In the genomic region with DNA sequence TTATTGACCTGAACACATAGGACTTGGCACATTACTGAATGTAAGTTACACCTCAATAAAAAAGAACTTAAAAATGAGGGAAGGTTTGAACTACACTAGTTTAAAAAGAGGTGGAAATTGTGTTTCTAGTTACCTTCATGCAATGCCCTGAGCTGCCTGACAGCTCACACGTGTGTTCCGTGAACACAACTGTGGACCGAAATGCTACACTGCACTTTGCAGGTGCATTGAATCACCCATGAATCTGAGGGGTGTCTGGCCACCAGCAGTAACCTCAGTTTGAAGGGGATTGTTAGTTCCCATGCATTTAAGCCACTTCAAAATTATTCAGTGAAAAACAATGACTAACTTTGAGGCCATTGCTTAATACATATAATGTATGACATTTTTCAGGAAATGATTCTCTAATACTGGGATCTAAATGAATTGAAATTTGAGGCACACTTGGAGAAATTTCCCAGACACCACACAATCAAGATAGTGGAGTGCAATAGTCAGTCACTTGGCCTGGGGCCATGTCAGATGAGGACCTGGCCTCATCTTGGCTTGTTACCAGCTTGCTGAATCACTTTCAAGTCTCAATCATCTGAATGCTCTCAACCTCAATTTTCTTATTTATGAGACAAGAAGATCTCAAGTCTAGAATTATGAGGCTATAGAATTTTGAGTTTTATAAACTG, we compare ENCODE assay signal across 10 cellular contexts. TPM values are rescaled to one million over a fixed set of nuclear protein-coding genes. Genes with fewer than 3 reads are reported as not detected.
DNase-seq lines count a peak whose midpoint lies in the region; FAIRE-seq and TF ChIP-seq lines count a peak whose summit lies in the region.
"Had no signal": no experiment of that assay in that cellular context is flagged by ENCODE, and none has a peak within 500 bp of the region (broad histone marks: within the 10 kb centered on the region; RNA-seq: fewer than 3 reads in every experiment).

No MANE protein-coding gene starts in this region.

- H3K4me3 Mint-ChIP-seq in immature natural killer cell = no peak overlapping the region
- H3K4me3 Mint-ChIP-seq: neural crest cell had no signal

- no peaks in the 10 kb centered on the region for H3K27me3 ChIP-seq in SJCRH30

- peaks cover 7% of the 10 kb centered on the region; the same call in 1 of the 2 replicates for H3K4me1 ChIP-seq in SJCRH30

- no peaks in the 10 kb centered on the region for H3K9me3 ChIP-seq in SJCRH30 (replicated peaks)

- no peak overlapping the region for H3K27ac ChIP-seq in SJCRH30

- H3K36me3 ChIP-seq in SJCRH30 = no peaks in the 10 kb centered on the region

- H3K36me3 Mint-ChIP-seq in immature natural killer cell = no peaks in the 10 kb centered on the region

- TF ChIP-seq CTCF in AG04449 (IDR thresholded peaks at IDR 0.05; ENCODE audit: insufficient read depth, low read length, missing control alignments) = no peak
- no peak for TF ChIP-seq CTCF in fibroblast of villous mesenchyme (IDR thresholded peaks at IDR 0.05; ENCODE audit: insufficient read depth, low read depth, low read length)

- H3K27ac Mint-ChIP-seq in immature natural killer cell = no peak overlapping the region

- no peaks in the 10 kb centered on the region for H3K4me1 Mint-ChIP-seq in immature natural killer cell

- FAIRE-seq in frontal cortex (lab: Jason Lieb, UNC) = no peak

- POLR2A ChIA-PET in AG04449 (lab: Yijun Ruan, JAX) = no interaction called here

- DNase-seq in AG04449 (ENCODE audit: low read depth, low spot score) (peak; percentile 21), HPDE6-E6E7 (ENCODE audit: extremely low spot score) (peak; percentile 88), SJCRH30 (peak; percentile 16 to 56), fibroblast of villous mesenchyme (ENCODE audit: low read depth) (peak; percentile 88), immature natural killer cell (no peak), NOMO-1 treated with DMSO at 0.1 percent for 48 hours (lab: John Stamatoyannopoulos, UW; ENCODE audit: unreplicated experiment) (no peak), mesenteric fat pad (ENCODE audit: low spot score) (no peak), frontal cortex (ENCODE audit: low spot score in 2 of 2) (no peak)
- DNase-seq: activated CD8-positive, alpha-beta memory T cell treated with anti-CD3 and anti-CD28 coated beads, Interleukin-2, amount 50 U/mL, for 48 hours had no signal

- peaks cover 0 to 5% (median 5%) of the 10 kb centered on the region in 3 donors for H3K27me3 Mint-ChIP-seq in immature natural killer cell (ENCODE audit: low read depth in 3 of 3)

- CTCF ChIA-PET in AG04449 (lab: Yijun Ruan, JAX) = interaction anchor here (0.7 to 0.9 kb wide), 2 partner anchors 13 to 23 kb away, joined by 3 read pairs; no protein-coding TSS in a partner anchor

- no peaks in the 10 kb centered on the region for H3K9me3 Mint-ChIP-seq in immature natural killer cell

- H3K4me3 ChIP-seq in AG04449 (ENCODE audit: low read depth, low read length) (no peak overlapping the region), SJCRH30 (no peak overlapping the region), fibroblast of villous mesenchyme (ENCODE audit: low read depth, low read length) (no peak overlapping the region)

RNA-seq across cellular contexts. Expression of gene MYL12B, which starts 59.3 kb away (rescaled TPM):
- total RNA-seq in SJCRH30 (2014; rRNA removed; shearing (Covaris generic)) = 106 and 118 TPM in 2 replicates
- total RNA-seq in fibroblast of villous mesenchyme (330 and 426 TPM in 2 replicates), mesenteric fat pad (291 TPM), frontal cortex (186 TPM)
- polyA plus RNA-seq in immature natural killer cell = 1,000 to 10,000 TPM; 1,023 to 1,314 (median 1,183) TPM

Comparison
In these comparisons a context has a peak if more than half of its experiments do, and no peak if none do; other contexts are left out.
1. DNase-seq: peak in AG04449 (single experiment), HPDE6-E6E7 (single experiment), SJCRH30 (2 of 2) and fibroblast of villous mesenchyme (single experiment); none in immature natural killer cell (0 of 3), NOMO-1 treated with DMSO at 0.1 percent for 48 hours (single experiment), mesenteric fat pad (single experiment) and frontal cortex (0 of 2).